In genomic region chr12:48736456-48736855, GRCh38 we compare ENCODE assay signal across 31 cellular contexts.
"Had no signal": no experiment of that assay in that cellular context is flagged by ENCODE, and none has a peak within 500 bp of the region (broad histone marks: within the 10 kb centered on the region; RNA-seq: fewer than 3 reads in every experiment).

No MANE protein-coding gene starts in this region.

- H3K4me3 Mint-ChIP-seq: T-helper 1 cell treated with Interleukin-12 subunit alpha and Interleukin-12 subunit beta and Interleukin-4 antibody, amounts not matched to agents 30 μg/mL and 1 μg/mL, for 36 hours had no signal

- H3K27ac ChIP-seq: Peyer's patch, SJSA1 had no signal

- DNase-seq: Karpas-422, MM.1S, MV-4-11, NCI-H1092, NCI-H1105, NCI-H1417 treated with DMSO at 0.1 percent for 48 hours, NCI-H1436 treated with DMSO at 0.1 percent for 48 hours, NCI-H1694 treated with DMSO at 0.1 percent for 48 hours, NCI-H187 treated with DMSO at 0.1 percent for 48 hours, NCI-H2029 treated with DMSO at 0.1 percent for 48 hours, NCI-H2081 treated with DMSO at 0.1 percent for 48 hours, NCI-H2107, NCI-H2171, NCI-H226, NCI-H446 treated with DMSO at 0.1 percent for 48 hours, NCI-H510A, NCI-H524, NCI-H526, NCI-H69, NCI-H748 treated with DMSO at 0.1 percent for 48 hours, NCI-H82, OCI-M1, PC-3, Peyer's patch, Right ventricle myocardium superior, RPMI8226, SHP77 treated with DMSO at 0.1 percent for 48 hours, SW 1271, T-helper 1 cell had no signal

- H3K27ac Mint-ChIP-seq: T-helper 1 cell treated with Interleukin-12 subunit alpha and Interleukin-12 subunit beta and Interleukin-4 antibody, amounts not matched to agents 30 μg/mL and 1 μg/mL, for 36 hours had no signal

- ATAC-seq: PC-3 had no signal

- H3K9me3 ChIP-seq: Peyer's patch, SJSA1 had no signal

- H3K27me3 ChIP-seq: Peyer's patch had no signal

- H3K4me3 ChIP-seq: Peyer's patch, SJSA1 had no signal

- H3K36me3 ChIP-seq: Peyer's patch, SJSA1 had no signal

- H3K4me1 ChIP-seq: Peyer's patch, SJSA1 had no signal

- H3K9me3 Mint-ChIP-seq: T-helper 1 cell treated with Interleukin-12 subunit alpha and Interleukin-12 subunit beta and Interleukin-4 antibody, amounts not matched to agents 30 μg/mL and 1 μg/mL, for 36 hours had no signal
